In genomic region chr17:71792966-71793365, GRCh38 we compare ENCODE assay signal across 20 cellular contexts.
DNase-seq lines count a peak whose midpoint lies in the region; ATAC-seq, FAIRE-seq and TF ChIP-seq lines count a peak whose summit lies in the region.
"Had no signal": no experiment of that assay in that cellular context is flagged by ENCODE, and none has a peak within 500 bp of the region (broad histone marks: within the 10 kb centered on the region; RNA-seq: fewer than 3 reads in every experiment).

No MANE protein-coding gene starts in this region.

- peaks cover 14% of the 10 kb centered on the region for H3K4me1 ChIP-seq in astrocyte (ENCODE audit: insufficient read depth, low read length)
- peaks cover 23% of the 10 kb centered on the region for H3K4me1 ChIP-seq in skeletal muscle satellite cell (ENCODE audit: control insufficient read depth, insufficient read depth, low read length)
- H3K4me1 ChIP-seq: Caco-2, left lung had no signal

- peak overlapping the region; percentile 26 for H2AFZ ChIP-seq in astrocyte (ENCODE audit: low read depth, low read length)

- ATAC-seq in activated CD8-positive, alpha-beta T cell treated with anti-CD3 and anti-CD28 coated beads for 36 hours, result no peak
- ATAC-seq in activated T-cell treated with anti-CD3 and anti-CD28 coated beads, Interleukin-2, amount 50 U/mL, for 72 hours (replicated peaks in 1 of 2), result no peak
- ATAC-seq: left lung; naive thymus-derived CD8-positive, alpha-beta T cell; sciatic nerve had no signal

- H3K27me3 ChIP-seq in astrocyte (ENCODE audit: insufficient read depth, low read length) (no peaks in the 10 kb centered on the region), skeletal muscle satellite cell (ENCODE audit: control insufficient read depth, insufficient read depth, low read length) (no peaks in the 10 kb centered on the region)
- H3K27me3 ChIP-seq: left lung had no signal

- peak; percentile 47 for FAIRE-seq in astrocyte (lab: Jason Lieb, UNC)
- FAIRE-seq: endometrium had no signal

- no peak overlapping the region for H3K4me3 Mint-ChIP-seq in astrocyte (ENCODE audit: unreplicated experiment)
- no peak overlapping the region for H3K4me3 Mint-ChIP-seq in activated CD8-positive, alpha-beta T cell treated with anti-CD3 and anti-CD28 coated beads for 36 hours
- H3K4me3 Mint-ChIP-seq in activated T-cell treated with anti-CD3 and anti-CD28 coated beads, Interleukin-2, amount 50 U/mL, for 72 hours, result no peak overlapping the region
- H3K4me3 Mint-ChIP-seq: H9; naive thymus-derived CD8-positive, alpha-beta T cell; stimulated activated naive CD8-positive, alpha-beta T cell treated with anti-CD3 and anti-CD28 coated beads, Interleukin-15, Interleukin-2, amounts not matched to agents 100 ng/mL and 50 ng/mL, for 24 hours had no signal

- H3K27ac Mint-ChIP-seq in astrocyte (ENCODE audit: unreplicated experiment), result peak overlapping the region; percentile 38
- H3K27ac Mint-ChIP-seq in activated CD8-positive, alpha-beta T cell treated with anti-CD3 and anti-CD28 coated beads for 36 hours, result no peak overlapping the region
- H3K27ac Mint-ChIP-seq in activated T-cell treated with anti-CD3 and anti-CD28 coated beads, Interleukin-2, amount 50 U/mL, for 72 hours, result no peak overlapping the region
- H3K27ac Mint-ChIP-seq: H9; naive thymus-derived CD8-positive, alpha-beta T cell; stimulated activated naive CD8-positive, alpha-beta T cell treated with anti-CD3 and anti-CD28 coated beads, Interleukin-15, Interleukin-2, amounts not matched to agents 100 ng/mL and 50 ng/mL, for 24 hours had no signal

- H3K4me3 ChIP-seq in astrocyte (ENCODE audit: insufficient read depth, low read depth, low read length) (peak overlapping the region; percentile 6), foreskin fibroblast (ENCODE audit: low read depth in 1 of 2, low read length in 2 of 2) (no peak overlapping the region), skeletal muscle satellite cell (ENCODE audit: low read length) (no peak overlapping the region)
- H3K4me3 ChIP-seq: left lung had no signal

- no peaks in the 10 kb centered on the region for H3K9me3 Mint-ChIP-seq in astrocyte (ENCODE audit: unreplicated experiment)
- H3K9me3 Mint-ChIP-seq in activated CD8-positive, alpha-beta T cell treated with anti-CD3 and anti-CD28 coated beads for 36 hours, result peaks cover 2% of the 10 kb centered on the region
- peaks cover 4 to 5% of the 10 kb centered on the region in 2 donors for H3K9me3 Mint-ChIP-seq in activated T-cell treated with anti-CD3 and anti-CD28 coated beads, Interleukin-2, amount 50 U/mL, for 72 hours

- no peak overlapping the region for H3K9ac ChIP-seq in astrocyte (ENCODE audit: low read length)
- H3K9ac ChIP-seq in skeletal muscle satellite cell (ENCODE audit: low read depth, low read length), result no peak overlapping the region

- no peaks in the 10 kb centered on the region for H4K20me1 ChIP-seq in astrocyte (ENCODE audit: insufficient read depth, low read length)

- POLR2A ChIA-PET in activated CD8-positive, alpha-beta T cell treated with anti-CD3 and anti-CD28 coated beads for 36 hours (lab: Charles Lee), result no interaction called here

- H3K79me2 ChIP-seq in astrocyte (ENCODE audit: insufficient read depth, low read length), result no peaks in the 10 kb centered on the region

- H3K4me2 ChIP-seq in astrocyte (ENCODE audit: low read length) (peak overlapping the region; percentile 76), skeletal muscle satellite cell (ENCODE audit: low read length) (peak overlapping the region; percentile 57)

- DNase-seq in HCEC 1CT (peak; percentile 74), astrocyte (ENCODE audit: low read depth) (peak; percentile 97), foreskin fibroblast (peak; percentile 79 to 84), NCI-H446 treated with DMSO at 0.1 percent for 48 hours (lab: John Stamatoyannopoulos, UW) (no peak)
- DNase-seq in activated CD8-positive, alpha-beta T cell treated with anti-CD3 and anti-CD28 coated beads for 36 hours, result no peak
- DNase-seq in activated T-cell treated with anti-CD3 and anti-CD28 coated beads, Interleukin-2, amount 50 U/mL, for 72 hours, result no peak
- DNase-seq in activated CD8-positive, alpha-beta memory T cell treated with anti-CD3 and anti-CD28 coated beads, Interleukin-2, amount 50 U/mL, for 4 hours, result no peak
- DNase-seq: activated CD4-positive, alpha-beta T cell treated with anti-CD3 and anti-CD28 coated beads, Interleukin-2, amount 50 U/mL, for 1 hour; aorta; Caco-2; H9; hippocampal formation; left lung; naive thymus-derived CD8-positive, alpha-beta T cell; NCI-H2081; NCI-H774 had no signal

- intact Hi-C loops in activated CD8-positive, alpha-beta T cell treated with anti-CD3 and anti-CD28 coated beads for 36 hours (cut with micrococcal nuclease), result no loop called here

- H3K27me3 Mint-ChIP-seq in astrocyte (ENCODE audit: low read depth, unreplicated experiment), result no peaks in the 10 kb centered on the region
- H3K27me3 Mint-ChIP-seq in activated CD8-positive, alpha-beta T cell treated with anti-CD3 and anti-CD28 coated beads for 36 hours, result no peaks in the 10 kb centered on the region
- H3K27me3 Mint-ChIP-seq in activated T-cell treated with anti-CD3 and anti-CD28 coated beads, Interleukin-2, amount 50 U/mL, for 72 hours (ENCODE audit: low read depth), result no peaks in the 10 kb centered on the region
- H3K27me3 Mint-ChIP-seq: stimulated activated naive CD8-positive, alpha-beta T cell treated with anti-CD3 and anti-CD28 coated beads, Interleukin-15, Interleukin-2, amounts not matched to agents 100 ng/mL and 50 ng/mL, for 24 hours had no signal

- CTCF ChIA-PET in activated CD8-positive, alpha-beta T cell treated with anti-CD3 and anti-CD28 coated beads for 36 hours (lab: Charles Lee), result no interaction called here

- no peak overlapping the region for H3K27ac ChIP-seq in astrocyte (ENCODE audit: low read depth, low read length)
- H3K27ac ChIP-seq: left lung had no signal

- no peak for TF ChIP-seq CTCF in astrocyte (IDR thresholded peaks at IDR 0.05; ENCODE audit: insufficient read depth, low read depth, low read length)
- TF ChIP-seq CTCF in foreskin fibroblast (IDR thresholded peaks at IDR 0.05; ENCODE audit: low read depth, low read length), result no peak
- no peak for TF ChIP-seq CTCF in activated CD8-positive, alpha-beta T cell treated with anti-CD3 and anti-CD28 coated beads for 36 hours (IDR thresholded peaks at IDR 0.05)

- no peaks in the 10 kb centered on the region for H3K36me3 ChIP-seq in astrocyte (ENCODE audit: insufficient read depth, low read length)
- H3K36me3 ChIP-seq in skeletal muscle satellite cell (ENCODE audit: insufficient read depth, low read length), result no peaks in the 10 kb centered on the region
- H3K36me3 ChIP-seq: left lung had no signal

- H3K9me3 ChIP-seq in astrocyte (ENCODE audit: insufficient read depth, low read depth, low read length), result no peaks in the 10 kb centered on the region
- H3K9me3 ChIP-seq in skeletal muscle satellite cell (replicated peaks; ENCODE audit: low read length), result no peaks in the 10 kb centered on the region
- H3K9me3 ChIP-seq: Caco-2, left lung had no signal

- H3K4me1 Mint-ChIP-seq in astrocyte (ENCODE audit: low read depth, unreplicated experiment), result peaks cover 13% of the 10 kb centered on the region
- H3K4me1 Mint-ChIP-seq in activated CD8-positive, alpha-beta T cell treated with anti-CD3 and anti-CD28 coated beads for 36 hours (ENCODE audit: low read depth), result no peaks in the 10 kb centered on the region
- H3K4me1 Mint-ChIP-seq in activated T-cell treated with anti-CD3 and anti-CD28 coated beads, Interleukin-2, amount 50 U/mL, for 72 hours (ENCODE audit: low read depth), result no peaks in the 10 kb centered on the region
- H3K4me1 Mint-ChIP-seq: H9; naive thymus-derived CD8-positive, alpha-beta T cell had no signal

- H3K36me3 Mint-ChIP-seq in astrocyte (ENCODE audit: low read depth, unreplicated experiment), result no peaks in the 10 kb centered on the region
- H3K36me3 Mint-ChIP-seq in activated CD8-positive, alpha-beta T cell treated with anti-CD3 and anti-CD28 coated beads for 36 hours (ENCODE audit: low read depth), result no peaks in the 10 kb centered on the region
- no peaks in the 10 kb centered on the region for H3K36me3 Mint-ChIP-seq in activated T-cell treated with anti-CD3 and anti-CD28 coated beads, Interleukin-2, amount 50 U/mL, for 72 hours (ENCODE audit: insufficient read depth in 2 of 2)
- H3K36me3 Mint-ChIP-seq: naive thymus-derived CD8-positive, alpha-beta T cell had no signal

Comparison
In these comparisons a context has a peak if more than half of its experiments do, and no peak if none do; other contexts are left out.
1. DNase-seq: peak in HCEC 1CT (single experiment), astrocyte (single experiment) and foreskin fibroblast (2 of 2); none in activated CD8-positive, alpha-beta T cell treated with anti-CD3 and anti-CD28 coated beads for 36 hours (single experiment), NCI-H446 treated with DMSO at 0.1 percent for 48 hours (single experiment), activated T-cell treated with anti-CD3 and anti-CD28 coated beads, Interleukin-2, amount 50 U/mL, for 72 hours (0 of 2) and activated CD8-positive, alpha-beta memory T cell treated with anti-CD3 and anti-CD28 coated beads, Interleukin-2, amount 50 U/mL, for 4 hours (single experiment).